1 cellular context compared by ENCODE assay signal in genomic region chr19:17235618-17236413, GRCh38.
TF ChIP-seq lines count a peak whose summit lies in the region.

No MANE protein-coding gene starts in this region.

TF ChIP-seq in K562, 482 proteins besides CTCF, POLR2A, EP300 and RAD21 (continued from another document and continues in another):
- TF ChIP-seq, protein P1, sequence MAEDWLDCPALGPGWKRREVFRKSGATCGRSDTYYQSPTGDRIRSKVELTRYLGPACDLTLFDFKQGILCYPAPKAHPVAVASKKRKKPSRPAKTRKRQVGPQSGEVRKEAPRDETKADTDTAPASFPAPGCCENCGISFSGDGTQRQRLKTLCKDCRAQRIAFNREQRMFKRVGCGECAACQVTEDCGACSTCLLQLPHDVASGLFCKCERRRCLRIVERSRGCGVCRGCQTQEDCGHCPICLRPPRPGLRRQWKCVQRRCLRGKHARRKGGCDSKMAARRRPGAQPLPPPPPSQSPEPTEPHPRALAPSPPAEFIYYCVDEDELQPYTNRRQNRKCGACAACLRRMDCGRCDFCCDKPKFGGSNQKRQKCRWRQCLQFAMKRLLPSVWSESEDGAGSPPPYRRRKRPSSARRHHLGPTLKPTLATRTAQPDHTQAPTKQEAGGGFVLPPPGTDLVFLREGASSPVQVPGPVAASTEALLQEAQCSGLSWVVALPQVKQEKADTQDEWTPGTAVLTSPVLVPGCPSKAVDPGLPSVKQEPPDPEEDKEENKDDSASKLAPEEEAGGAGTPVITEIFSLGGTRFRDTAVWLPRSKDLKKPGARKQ (CRISPR knock-in tag; IDR thresholded peaks at IDR 0.05), result no peak
- TF ChIP-seq BHLHE40 (IDR thresholded peaks at IDR 0.05; ENCODE audit: low read length) (no peak; the same call in 1 of the 2 replicates), RBM15 (IDR thresholded peaks at IDR 0.05; ENCODE audit: insufficient read depth, low read length) (no peak), SMARCC2 (IDR thresholded peaks at IDR 0.05; ENCODE audit: low read depth) (peak; percentile 31; the same call in 1 of the 2 replicates), CBFA2T3 (IDR thresholded peaks at IDR 0.05) (no peak), ZNF197 (CRISPR knock-in tag; IDR thresholded peaks at IDR 0.05; ENCODE audit: low read depth) (no peak), BACH1 (tag; IDR thresholded peaks at IDR 0.05) (no peak), XRCC3 (IDR thresholded peaks at IDR 0.05) (no peak), MECOM (CRISPR knock-in tag; IDR thresholded peaks at IDR 0.05) (no peak), KLF1 (tag; IDR thresholded peaks at IDR 0.05) (0 out of 2 replicates have a peak, but pooled peaks have one; percentile 5), RFX1 (IDR thresholded peaks at IDR 0.05) (no peak), LEF1 (IDR thresholded peaks at IDR 0.05) (no peak), ZNF232 (CRISPR knock-in tag; IDR thresholded peaks at IDR 0.05) (no peak), ZNF449 (CRISPR knock-in tag; IDR thresholded peaks at IDR 0.05) (no peak), NR4A1 (CRISPR knock-in tag; IDR thresholded peaks at IDR 0.05) (peak; percentile 51; the same call in 1 of the 2 replicates), NR4A1 (tag; IDR thresholded peaks at IDR 0.05) (peak; percentile 39; the same call in 1 of the 2 replicates), TBP (optimal IDR thresholded peaks at IDR 0.05; ENCODE audit: low read depth, low read length) (peak; percentile 10), RAD51 (IDR thresholded peaks at IDR 0.05; ENCODE audit: borderline replicate concordance, low read depth) (no peak), ARID1B (IDR thresholded peaks at IDR 0.05) (no peak), CTBP1 (IDR thresholded peaks at IDR 0.05; ENCODE audit: borderline replicate concordance) (peak; percentile 99), CREBBP (IDR thresholded peaks at IDR 0.05; ENCODE audit: low read depth, low read length) (no peak), CCAR2 (IDR thresholded peaks at IDR 0.05; ENCODE audit: low read depth, low read length) (no peak), ZNF668 (CRISPR knock-in tag; IDR thresholded peaks at IDR 0.05) (no peak), ZNF354B (CRISPR knock-in tag; IDR thresholded peaks at IDR 0.05) (no peak), ZNF764 (CRISPR knock-in tag; IDR thresholded peaks at IDR 0.05; ENCODE audit: low read depth) (no peak), ATF1 (CRISPR knock-in tag; IDR thresholded peaks at IDR 0.05) (no peak), ATF1 (tag; IDR thresholded peaks at IDR 0.05) (peak; percentile 51), BCLAF1 (IDR thresholded peaks at IDR 0.05; ENCODE audit: borderline replicate concordance in 1 of 2, control insufficient read depth in 1 of 2, low read depth in 2 of 2, low read length in 1 of 2) (no peak), HNRNPLL (IDR thresholded peaks at IDR 0.05; ENCODE audit: low read depth, low read length, poor library complexity, severe bottlenecking) (peak; percentile 42), ELF1 (tag; IDR thresholded peaks at IDR 0.05) (no peak), RHOXF2B (CRISPR knock-in tag; conservative IDR thresholded peaks at IDR 0.05) (no peak), ZNF311 (CRISPR knock-in tag; IDR thresholded peaks at IDR 0.05) (no peak), RUNX1 (IDR thresholded peaks at IDR 0.05; ENCODE audit: low read depth) (peak; percentile 18; the same call in 1 of the 2 replicates), SRSF1 (IDR thresholded peaks at IDR 0.05; ENCODE audit: low read depth, low read length) (no peak), SMAD2 (IDR thresholded peaks at IDR 0.05; ENCODE audit: low read depth, low read length) (no peak), ZNF717 (CRISPR knock-in tag; IDR thresholded peaks at IDR 0.05) (no peak), ZNF318 (IDR thresholded peaks at IDR 0.05; ENCODE audit: borderline replicate concordance in 1 of 2, low read depth in 1 of 2) (no peak), GATAD2A (IDR thresholded peaks at IDR 0.05) (peak; percentile 64; the same call in 1 of the 2 replicates), NR3C1 (CRISPR knock-in tag; IDR thresholded peaks at IDR 0.05) (no peak), ZNF384 (IDR thresholded peaks at IDR 0.05; ENCODE audit: low read depth, low read length) (no peak), BCOR (IDR thresholded peaks at IDR 0.05) (no peak)
- TF ChIP-seq, protein P2, sequence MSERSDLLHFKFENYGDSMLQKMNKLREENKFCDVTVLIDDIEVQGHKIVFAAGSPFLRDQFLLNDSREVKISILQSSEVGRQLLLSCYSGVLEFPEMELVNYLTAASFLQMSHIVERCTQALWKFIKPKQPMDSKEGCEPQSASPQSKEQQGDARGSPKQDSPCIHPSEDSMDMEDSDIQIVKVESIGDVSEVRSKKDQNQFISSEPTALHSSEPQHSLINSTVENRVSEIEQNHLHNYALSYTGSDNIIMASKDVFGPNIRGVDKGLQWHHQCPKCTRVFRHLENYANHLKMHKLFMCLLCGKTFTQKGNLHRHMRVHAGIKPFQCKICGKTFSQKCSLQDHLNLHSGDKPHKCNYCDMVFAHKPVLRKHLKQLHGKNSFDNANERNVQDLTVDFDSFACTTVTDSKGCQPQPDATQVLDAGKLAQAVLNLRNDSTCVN (CRISPR knock-in tag; IDR thresholded peaks at IDR 0.05), result no peak
- TF ChIP-seq, protein P3, sequence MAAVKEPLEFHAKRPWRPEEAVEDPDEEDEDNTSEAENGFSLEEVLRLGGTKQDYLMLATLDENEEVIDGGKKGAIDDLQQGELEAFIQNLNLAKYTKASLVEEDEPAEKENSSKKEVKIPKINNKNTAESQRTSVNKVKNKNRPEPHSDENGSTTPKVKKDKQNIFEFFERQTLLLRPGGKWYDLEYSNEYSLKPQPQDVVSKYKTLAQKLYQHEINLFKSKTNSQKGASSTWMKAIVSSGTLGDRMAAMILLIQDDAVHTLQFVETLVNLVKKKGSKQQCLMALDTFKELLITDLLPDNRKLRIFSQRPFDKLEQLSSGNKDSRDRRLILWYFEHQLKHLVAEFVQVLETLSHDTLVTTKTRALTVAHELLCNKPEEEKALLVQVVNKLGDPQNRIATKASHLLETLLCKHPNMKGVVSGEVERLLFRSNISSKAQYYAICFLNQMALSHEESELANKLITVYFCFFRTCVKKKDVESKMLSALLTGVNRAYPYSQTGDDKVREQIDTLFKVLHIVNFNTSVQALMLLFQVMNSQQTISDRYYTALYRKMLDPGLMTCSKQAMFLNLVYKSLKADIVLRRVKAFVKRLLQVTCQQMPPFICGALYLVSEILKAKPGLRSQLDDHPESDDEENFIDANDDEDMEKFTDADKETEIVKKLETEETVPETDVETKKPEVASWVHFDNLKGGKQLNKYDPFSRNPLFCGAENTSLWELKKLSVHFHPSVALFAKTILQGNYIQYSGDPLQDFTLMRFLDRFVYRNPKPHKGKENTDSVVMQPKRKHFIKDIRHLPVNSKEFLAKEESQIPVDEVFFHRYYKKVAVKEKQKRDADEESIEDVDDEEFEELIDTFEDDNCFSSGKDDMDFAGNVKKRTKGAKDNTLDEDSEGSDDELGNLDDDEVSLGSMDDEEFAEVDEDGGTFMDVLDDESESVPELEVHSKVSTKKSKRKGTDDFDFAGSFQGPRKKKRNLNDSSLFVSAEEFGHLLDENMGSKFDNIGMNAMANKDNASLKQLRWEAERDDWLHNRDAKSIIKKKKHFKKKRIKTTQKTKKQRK (IDR thresholded peaks at IDR 0.05; ENCODE audit: borderline replicate concordance, low read depth, low read length), result no peak
- TF ChIP-seq, protein P4, sequence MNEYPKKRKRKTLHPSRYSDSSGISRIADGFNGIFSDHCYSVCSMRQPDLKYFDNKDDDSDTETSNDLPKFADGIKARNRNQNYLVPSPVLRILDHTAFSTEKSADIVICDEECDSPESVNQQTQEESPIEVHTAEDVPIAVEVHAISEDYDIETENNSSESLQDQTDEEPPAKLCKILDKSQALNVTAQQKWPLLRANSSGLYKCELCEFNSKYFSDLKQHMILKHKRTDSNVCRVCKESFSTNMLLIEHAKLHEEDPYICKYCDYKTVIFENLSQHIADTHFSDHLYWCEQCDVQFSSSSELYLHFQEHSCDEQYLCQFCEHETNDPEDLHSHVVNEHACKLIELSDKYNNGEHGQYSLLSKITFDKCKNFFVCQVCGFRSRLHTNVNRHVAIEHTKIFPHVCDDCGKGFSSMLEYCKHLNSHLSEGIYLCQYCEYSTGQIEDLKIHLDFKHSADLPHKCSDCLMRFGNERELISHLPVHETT (CRISPR knock-in tag; conservative IDR thresholded peaks at IDR 0.05 in 1 of 2, IDR thresholded peaks at IDR 0.05 in 1 of 2), result no peak; a peak in 1 of 4 replicates
- TF ChIP-seq, protein P5, sequence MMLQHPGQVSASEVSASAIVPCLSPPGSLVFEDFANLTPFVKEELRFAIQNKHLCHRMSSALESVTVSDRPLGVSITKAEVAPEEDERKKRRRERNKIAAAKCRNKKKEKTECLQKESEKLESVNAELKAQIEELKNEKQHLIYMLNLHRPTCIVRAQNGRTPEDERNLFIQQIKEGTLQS (IDR thresholded peaks at IDR 0.05), result no peak
- TF ChIP-seq, protein P5 (CRISPR knock-in tag; conservative IDR thresholded peaks at IDR 0.05), result 0 out of 2 replicates have a peak, but pooled peaks have one; percentile 27
